ENCODE assay signal across 16 cellular contexts in genomic region chr1:51567653-51568052, GRCh38. TPM values are rescaled to one million over a fixed set of nuclear protein-coding genes. Genes with fewer than 3 reads are reported as not detected.
DNase-seq lines count a peak whose midpoint lies in the region; ATAC-seq, FAIRE-seq and TF ChIP-seq lines count a peak whose summit lies in the region.
"Had no signal": no experiment of that assay in that cellular context is flagged by ENCODE, and none has a peak within 500 bp of the region (broad histone marks: within the 10 kb centered on the region; RNA-seq: fewer than 3 reads in every experiment).

No MANE protein-coding gene starts in this region.

- no peak overlapping the region for H2AFZ ChIP-seq in trophoblast cell (ENCODE audit: insufficient read depth, low read length, poor library complexity)

- H4K8ac ChIP-seq in trophoblast cell (ENCODE audit: low read depth, low read length): peak overlapping the region; percentile 66

- no peak overlapping the region for H3K4me2 ChIP-seq in trophoblast cell (ENCODE audit: low read length)

- H3K36me3 ChIP-seq in trophoblast cell (ENCODE audit: control insufficient read depth in 1 of 2, insufficient read depth in 2 of 2, low read length in 2 of 2): no peaks in the 10 kb centered on the region
- H3K36me3 ChIP-seq: upper lobe of right lung had no signal

- H2AK5ac ChIP-seq in trophoblast cell (ENCODE audit: low read length): peak overlapping the region; percentile 67

- no peaks in the 10 kb centered on the region for H3K27me3 ChIP-seq in trophoblast cell (ENCODE audit: insufficient read depth, low read length)
- H3K27me3 ChIP-seq: upper lobe of right lung had no signal

- peaks cover 57% of the 10 kb centered on the region for H3K79me1 ChIP-seq in trophoblast cell (ENCODE audit: low read length)

- H2BK5ac ChIP-seq in trophoblast cell (ENCODE audit: low read depth, low read length, poor library complexity): peak overlapping the region; percentile 79

- H3K27ac ChIP-seq in trophoblast cell (ENCODE audit: low read depth, low read length): peak overlapping the region; percentile 100
- H3K27ac ChIP-seq: upper lobe of right lung had no signal

- no peak overlapping the region for H4K12ac ChIP-seq in trophoblast cell (ENCODE audit: low read depth, low read length)

- H3K4ac ChIP-seq in trophoblast cell (ENCODE audit: low read depth, low read length): peak overlapping the region; percentile 50

- TF ChIP-seq CTCF in cardiac fibroblast (IDR thresholded peaks at IDR 0.05; ENCODE audit: low read depth, low read length): no peak

- no peak overlapping the region for H3K23ac ChIP-seq in trophoblast cell (ENCODE audit: low read length)

- no peak for FAIRE-seq in frontal cortex (lab: Jason Lieb, UNC)

- H2BK12ac ChIP-seq in trophoblast cell (ENCODE audit: low read length): peak overlapping the region; percentile 93

- H3K14ac ChIP-seq in trophoblast cell (ENCODE audit: low read length): peak overlapping the region; percentile 80

- peak overlapping the region; percentile 93 for H2BK120ac ChIP-seq in trophoblast cell (ENCODE audit: insufficient read depth, low read length, poor library complexity)

- no peaks in the 10 kb centered on the region for H3K9me3 ChIP-seq in trophoblast cell (ENCODE audit: insufficient read depth, low read depth, low read length)
- H3K9me3 ChIP-seq: mucosa of descending colon, upper lobe of right lung had no signal

- H3K18ac ChIP-seq in trophoblast cell (ENCODE audit: low read length): no peak overlapping the region

- ATAC-seq in HG03354 (IDR thresholded peaks at IDR 0.05; ENCODE audit: poor library complexity, severe bottlenecking, unreplicated experiment): no peak
- ATAC-seq: mucosa of descending colon, upper lobe of right lung had no signal

- DNase-seq in Daoy (ENCODE audit: low read depth) (peak; percentile 85), NCI-H226 (peak; percentile 78), cardiac fibroblast (ENCODE audit: low read depth in 2 of 2) (peak; percentile 86 to 94), trophoblast cell (no peak), NCI-H1436 treated with DMSO at 0.1 percent for 48 hours (lab: John Stamatoyannopoulos, UW) (no peak), NCI-H1436 (lab: John Stamatoyannopoulos, UW) (no peak), frontal cortex (ENCODE audit: low spot score in 2 of 2) (no peak)
- DNase-seq: activated CD4-positive, alpha-beta T cell treated with anti-CD3 and anti-CD28 coated beads for 1 hour; activated effector memory CD4-positive, alpha-beta T cell treated with Interleukin-2 at 50 U/mL for 16 hours; DND-41; mucosa of descending colon; NCI-H2171 treated with DMSO at 0.1 percent for 48 hours; Right ventricle myocardium superior; upper lobe of right lung had no signal

- H3K4me1 ChIP-seq in trophoblast cell (ENCODE audit: control insufficient read depth in 1 of 2, insufficient read depth in 2 of 2, low read length in 2 of 2): peaks cover 40 to 56% of the 10 kb centered on the region in 2 experiments

- H4K91ac ChIP-seq in trophoblast cell (ENCODE audit: low read depth, low read length): peak overlapping the region; percentile 87

- no peak overlapping the region for H3K9ac ChIP-seq in trophoblast cell (ENCODE audit: low read length)

- H3K79me2 ChIP-seq in trophoblast cell (ENCODE audit: control insufficient read depth, insufficient read depth, low read length, poor library complexity): peaks cover 8% of the 10 kb centered on the region

- H3K4me3 ChIP-seq in cardiac fibroblast (replicated peaks in 1 of 2; ENCODE audit: low read depth in 2 of 2, low read length in 2 of 2) (no peak overlapping the region), trophoblast cell (ENCODE audit: low read depth, low read length) (no peak overlapping the region)
- H3K4me3 ChIP-seq: coronary artery, mucosa of descending colon, upper lobe of right lung had no signal

RNA-seq across cellular contexts. Expression of gene EPS15, which starts 48.6 kb away (rescaled TPM):
- total RNA-seq in Daoy (2014; rRNA removed; shearing (Covaris generic)): 33.4 and 43.0 TPM in 2 replicates
- polyA plus RNA-seq in trophoblast cell (2013): 53.3 and 53.4 TPM in 2 replicates
- total RNA-seq in frontal cortex: 224 TPM

RNA-seq across cellular contexts. Expression of gene OSBPL9, which starts 49.2 kb away (rescaled TPM):
- total RNA-seq in Daoy (2014; rRNA removed; shearing (Covaris generic)): 42.2 and 47.7 TPM in 2 replicates
- polyA plus RNA-seq in trophoblast cell (2013): 187 and 189 TPM in 2 replicates
- total RNA-seq in frontal cortex: 78.7 TPM

Comparison
In these comparisons a context has a peak if more than half of its experiments do, and no peak if none do; other contexts are left out.
1. DNase-seq: peak in Daoy (single experiment), NCI-H226 (single experiment) and cardiac fibroblast (2 of 2); none in trophoblast cell (0 of 2), NCI-H1436 treated with DMSO at 0.1 percent for 48 hours (single experiment), NCI-H1436 (single experiment) and frontal cortex (0 of 2).